19 cellular contexts compared by ENCODE assay signal in genomic region chr2:12726271-12726670, GRCh38. TPM values are rescaled to one million over a fixed set of nuclear protein-coding genes. Genes with fewer than 3 reads are reported as not detected.
DNase-seq lines count a peak whose midpoint lies in the region; ATAC-seq and TF ChIP-seq lines count a peak whose summit lies in the region.
"Had no signal": no experiment of that assay in that cellular context is flagged by ENCODE, and none has a peak within 500 bp of the region (broad histone marks: within the 10 kb centered on the region; RNA-seq: fewer than 3 reads in every experiment).

No MANE protein-coding gene starts in this region.

- DNase-seq in NOMO-1 treated with DMSO at 0.1 percent for 48 hours (lab: John Stamatoyannopoulos, UW; ENCODE audit: unreplicated experiment) (peak; percentile 51), NOMO-1 treated with dmso at 0.1 percent for 144 hours (lab: John Stamatoyannopoulos, UW; ENCODE audit: unreplicated experiment) (no peak), KBM-7 (peak; percentile 43), adrenal gland (no peak), psoas muscle (no peak), COLO668 (lab: John Stamatoyannopoulos, UW; ENCODE audit: unreplicated experiment) (no peak), UCSD-AML1 (lab: John Stamatoyannopoulos, UW; ENCODE audit: unreplicated experiment) (no peak)
- DNase-seq: 8988T; activated CD8-positive, alpha-beta memory T cell treated with anti-CD3 and anti-CD28 coated beads, Interleukin-2, amount 10 ng/mL, durations not matched to agents 7 days and 5 days; activated effector memory CD4-positive, alpha-beta T cell treated with anti-CD3 and anti-CD28 coated beads, Interleukin-2, amount 50 U/mL, for 16 hours; C1 segment of cervical spinal cord; DMS79 treated with DMSO at 0.1 percent for 48 hours; NCI-H2171 treated with DMSO at 0.1 percent for 48 hours; NCI-H748 treated with DMSO at 0.1 percent for 48 hours; RPMI8226 had no signal

- TF ChIP-seq CTCF in adrenal gland (IDR thresholded peaks at IDR 0.05): no peak
- TF ChIP-seq CTCF in psoas muscle (IDR thresholded peaks at IDR 0.05): no peak

- TF ChIP-seq POLR2A in adrenal gland (IDR thresholded peaks at IDR 0.05): no peak

- peak overlapping the region in 3 of 5 donors; percentile 50 to 91 (median 67) for H3K27ac ChIP-seq in adrenal gland
- peak overlapping the region; percentile 23 for H3K27ac ChIP-seq in psoas muscle
- H3K27ac ChIP-seq: HL-60 had no signal

- H3K27me3 ChIP-seq in adrenal gland (no peaks in the 10 kb centered on the region), psoas muscle (ENCODE audit: insufficient read depth in 3 of 3, low read length in 2 of 3) (no peaks in the 10 kb centered on the region)

- H3K36me3 ChIP-seq in adrenal gland (replicated peaks in 1 of 2): peaks cover 0 to 83% of the 10 kb centered on the region in 2 donors
- H3K36me3 ChIP-seq in psoas muscle (ENCODE audit: insufficient read depth in 1 of 2, low read depth in 1 of 2): peaks cover 6 to 67% of the 10 kb centered on the region in 2 donors

- in situ Hi-C loops in KBM-7 (cut with MboI; ENCODE audit: low pct_unique_long_range_greater_than_20kb, low sequenced_read_pairs): no loop called here

- 58 to 73% (median 69%) methylated on average over 2 of the region's 2 CpGs for WGBS in adrenal gland, 4 donors
- 77 to 83% (median 80%) methylated on average over 2 of the region's 2 CpGs for WGBS in psoas muscle, 3 donors

- intact Hi-C loops in adrenal gland (cut with DNase I) (loop anchor here (5.0 to 10.0 kb wide), 2 partner anchors 196 to 279 kb away; no protein-coding TSS in a partner anchor), psoas muscle (cut with DNase I) (loop anchor here in 1 of 2 donors (10.0 kb wide), 1 partner anchor 861 kb away; no protein-coding TSS in a partner anchor)

- no peak for ATAC-seq in psoas muscle
- no peak for ATAC-seq in HG02623 (IDR thresholded peaks at IDR 0.05; ENCODE audit: unreplicated experiment)
- ATAC-seq: activated CD8-positive, alpha-beta memory T cell treated with anti-CD3 and anti-CD28 coated beads, Interleukin-2, amount 10 ng/mL, durations not matched to agents 7 days and 5 days; K562 had no signal

- H3K9me3 ChIP-seq in adrenal gland (replicated peaks in 1 of 3) (no peaks in the 10 kb centered on the region), psoas muscle (no peaks in the 10 kb centered on the region)

- H3K4me3 ChIP-seq in adrenal gland (no peak overlapping the region), psoas muscle (no peak overlapping the region)
- H3K4me3 ChIP-seq: K562, smooth muscle cell had no signal

- H3K4me1 ChIP-seq in adrenal gland (replicated peaks in 1 of 2): peaks cover 14 to 77% of the 10 kb centered on the region in 2 donors
- H3K4me1 ChIP-seq in psoas muscle: peaks cover 48% of the 10 kb centered on the region

RNA-seq across cellular contexts. Expression of gene TRIB2, which starts 9.5 kb away (rescaled TPM):
- total RNA-seq in adrenal gland: 100 to 1,000 TPM in 5 of 8 donors, 10 to 100 TPM in 3; 35.5 to 263 (median 112) TPM
- 100 to 1,000 TPM in 2 of 3 donors, 10 to 100 TPM in 1; 37.9 to 130 (median 117) TPM for polyA plus RNA-seq in adrenal gland
- total RNA-seq in psoas muscle: 10 to 100 TPM in 2 of 4 donors, 1 to 10 TPM in 2; 9.0 to 12.5 (median 11.1) TPM
- 10 to 100 TPM in 2 of 3 donors, 1 to 10 TPM in 1; 6.8 to 18.0 (median 14.3) TPM for polyA plus RNA-seq in psoas muscle

Comparison
In these comparisons a context has a peak if more than half of its experiments do, and no peak if none do; other contexts are left out.
1. DNase-seq: peak in NOMO-1 treated with DMSO at 0.1 percent for 48 hours (single experiment) and KBM-7 (single experiment); none in NOMO-1 treated with dmso at 0.1 percent for 144 hours (single experiment), adrenal gland (0 of 7), psoas muscle (0 of 2), COLO668 (single experiment) and UCSD-AML1 (single experiment).